Comparison of ENCODE assay signal across 34 cellular contexts in the genomic region with DNA sequence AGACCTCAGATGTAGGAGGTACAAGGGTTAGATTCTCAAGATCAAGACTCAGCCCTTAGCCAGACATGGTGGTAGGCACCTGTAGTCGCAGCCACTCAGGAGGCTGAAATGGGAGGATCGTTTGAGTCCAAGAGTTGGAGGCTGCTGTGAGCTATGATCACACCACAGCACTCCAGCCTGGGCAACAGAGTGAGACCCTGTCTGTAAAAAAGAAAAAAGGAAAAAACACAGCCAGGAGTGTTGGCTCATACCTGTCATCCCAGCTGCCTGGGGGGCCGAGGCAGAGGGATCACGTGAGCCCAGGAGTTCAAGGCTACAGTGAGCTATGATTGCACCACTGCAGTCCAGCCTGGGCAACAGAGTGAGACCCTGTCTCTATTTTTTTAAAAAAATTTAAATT.
"Had no signal": no experiment of that assay in that cellular context is flagged by ENCODE, and none has a peak within 500 bp of the region (broad histone marks: within the 10 kb centered on the region; RNA-seq: fewer than 3 reads in every experiment).

No MANE protein-coding gene starts in this region.

- H3K4me1 Mint-ChIP-seq: activated B cell treated with CpG ODN at 0.5 μM for 24 hours; activated CD4-positive, alpha-beta memory T cell treated with anti-CD3 and anti-CD28 coated beads, Interleukin-2, amount 10 ng/mL, durations not matched to agents 7 days and 5 days; activated naive CD8-positive, alpha-beta T cell treated with anti-CD3 and anti-CD28 coated beads for 36 hours; activated naive CD8-positive, alpha-beta T cell treated with anti-CD3 and anti-CD28 coated beads, Interleukin-2, amount 50 U/mL, for 24 hours; activated T-helper 17 cell treated with anti-CD3 and anti-CD28 coated beads, Interleukin-2, amount 50 U/mL, for 72 hours; T-cell had no signal

- FAIRE-seq: colon had no signal

- H3K79me2 ChIP-seq: hepatocyte had no signal

- H3K4me3 Mint-ChIP-seq: activated B cell treated with CpG ODN at 0.5 μM for 24 hours; activated CD4-positive, alpha-beta memory T cell treated with anti-CD3 and anti-CD28 coated beads, Interleukin-2, amount 10 ng/mL, durations not matched to agents 7 days and 5 days; activated naive CD8-positive, alpha-beta T cell treated with anti-CD3 and anti-CD28 coated beads for 36 hours; activated naive CD8-positive, alpha-beta T cell treated with anti-CD3 and anti-CD28 coated beads, Interleukin-2, amount 50 U/mL, for 24 hours; activated T-cell treated with anti-CD3 and anti-CD28 coated beads, Interleukin-2, amount 50 U/mL, for 24 hours; activated T-cell treated with anti-CD3 and anti-CD28 coated beads, Interleukin-2, amount 50 U/mL, for 72 hours; activated T-helper 17 cell treated with anti-CD3 and anti-CD28 coated beads, Interleukin-2, amount 50 U/mL, for 72 hours; effector memory CD8-positive, alpha-beta T cell; T-cell; T-helper 1 cell treated with Interleukin-12 subunit alpha and Interleukin-12 subunit beta and Interleukin-4 antibody, amounts not matched to agents 30 μg/mL and 1 μg/mL, for 36 hours; T-helper 2 cell treated with Interferon-gamma antibody and Interleukin-4, amounts not matched to agents 5 μg/mL and 100 μg/mL, for 36 hours had no signal

- H3K4me1 ChIP-seq: foreskin keratinocyte, gastroesophageal sphincter, heart right ventricle had no signal

- H3K27me3 Mint-ChIP-seq: activated B cell treated with CpG ODN at 0.5 μM for 24 hours; activated CD4-positive, alpha-beta memory T cell treated with anti-CD3 and anti-CD28 coated beads, Interleukin-2, amount 10 ng/mL, durations not matched to agents 7 days and 5 days; activated naive CD8-positive, alpha-beta T cell treated with anti-CD3 and anti-CD28 coated beads for 36 hours; activated naive CD8-positive, alpha-beta T cell treated with anti-CD3 and anti-CD28 coated beads, Interleukin-2, amount 50 U/mL, for 24 hours; activated T-cell treated with anti-CD3 and anti-CD28 coated beads, Interleukin-2, amount 50 U/mL, for 24 hours; activated T-helper 17 cell treated with anti-CD3 and anti-CD28 coated beads, Interleukin-2, amount 50 U/mL, for 72 hours; T-cell had no signal

- DNase-seq: activated B cell treated with CpG ODN at 0.5 μM for 24 hours; activated CD4-positive, alpha-beta memory T cell treated with anti-CD3 and anti-CD28 coated beads, Interleukin-2, amount 10 ng/mL, durations not matched to agents 7 days and 5 days; activated CD4-positive, alpha-beta T cell treated with anti-CD3 and anti-CD28 coated beads for 48 hours; activated CD8-positive, alpha-beta memory T cell treated with anti-CD3 and anti-CD28 coated beads, Interleukin-2, amount 50 U/mL, for 48 hours; activated effector memory CD4-positive, alpha-beta T cell treated with Interleukin-2 at 50 U/mL for 16 hours; activated gamma-delta T cell treated with Interleukin-2 at 50 U/mL for 16 hours; activated naive CD4-positive, alpha-beta T cell treated with anti-CD3 and anti-CD28 coated beads, Interleukin-2, amount 50 U/mL, for 16 hours; activated naive CD4-positive, alpha-beta T cell treated with Interleukin-2 at 50 U/mL for 16 hours; activated naive CD8-positive, alpha-beta T cell treated with anti-CD3 and anti-CD28 coated beads for 36 hours; activated naive CD8-positive, alpha-beta T cell treated with anti-CD3 and anti-CD28 coated beads, Interleukin-2, amount 50 U/mL, for 24 hours; activated T-cell treated with anti-CD3 and anti-CD28 coated beads for 4 hours; activated T-cell treated with anti-CD3 and anti-CD28 coated beads, Interleukin-2, amount 50 U/mL, for 24 hours; activated T-cell treated with anti-CD3 and anti-CD28 coated beads, Interleukin-2, amount 50 U/mL, for 72 hours; adrenal gland; amygdala; aorta; body of pancreas; caudate nucleus; cortex of kidney; dermis blood vessel endothelial cell; effector CD4-positive, alpha-beta T cell; effector memory CD8-positive, alpha-beta T cell; foreskin keratinocyte; heart right ventricle; T-cell; T1000; WERI-Rb-1 had no signal

- H3K4me2 ChIP-seq: hepatocyte had no signal

- H2AFZ ChIP-seq: hepatocyte had no signal

- H3K27ac ChIP-seq: adrenal gland, body of pancreas, foreskin keratinocyte, gastroesophageal sphincter, heart right ventricle, hepatocyte, WERI-Rb-1 had no signal

- H3K27ac Mint-ChIP-seq: activated B cell treated with CpG ODN at 0.5 μM for 24 hours; activated CD4-positive, alpha-beta memory T cell treated with anti-CD3 and anti-CD28 coated beads, Interleukin-2, amount 10 ng/mL, durations not matched to agents 7 days and 5 days; activated naive CD8-positive, alpha-beta T cell treated with anti-CD3 and anti-CD28 coated beads for 36 hours; activated naive CD8-positive, alpha-beta T cell treated with anti-CD3 and anti-CD28 coated beads, Interleukin-2, amount 50 U/mL, for 24 hours; activated T-cell treated with anti-CD3 and anti-CD28 coated beads, Interleukin-2, amount 50 U/mL, for 24 hours; activated T-cell treated with anti-CD3 and anti-CD28 coated beads, Interleukin-2, amount 50 U/mL, for 72 hours; activated T-helper 17 cell treated with anti-CD3 and anti-CD28 coated beads, Interleukin-2, amount 50 U/mL, for 72 hours; T-cell; T-helper 1 cell treated with Interleukin-12 subunit alpha and Interleukin-12 subunit beta and Interleukin-4 antibody, amounts not matched to agents 30 μg/mL and 1 μg/mL, for 36 hours; T-helper 2 cell treated with Interferon-gamma antibody and Interleukin-4, amounts not matched to agents 5 μg/mL and 100 μg/mL, for 36 hours had no signal

- H3K4me3 ChIP-seq: adrenal gland, body of pancreas, gastroesophageal sphincter, heart right ventricle, hepatocyte had no signal

- H3K27me3 ChIP-seq: adrenal gland, body of pancreas, foreskin keratinocyte, gastroesophageal sphincter, heart right ventricle, hepatocyte had no signal

- ATAC-seq: activated CD4-positive, CD25-positive, alpha-beta regulatory T cell treated with anti-CD3 and anti-CD28 coated beads, Interleukin-2, amount 50 U/mL, for 24 hours; activated naive CD8-positive, alpha-beta T cell treated with anti-CD3 and anti-CD28 coated beads, Interleukin-2, amount 50 U/mL, for 24 hours; activated T-cell treated with anti-CD3 and anti-CD28 coated beads, Interleukin-2, amount 50 U/mL, for 72 hours; activated T-helper 17 cell treated with anti-CD3 and anti-CD28 coated beads, Interleukin-2, amount 50 U/mL, for 72 hours; body of pancreas; effector memory CD8-positive, alpha-beta T cell; foreskin keratinocyte; gastroesophageal sphincter; T-cell had no signal

- H3K9me3 ChIP-seq: adrenal gland, body of pancreas had no signal
